8 cellular contexts compared by ENCODE assay signal in genomic region chr20:20743511-20744169, GRCh38. TPM values are rescaled to one million over a fixed set of nuclear protein-coding genes. Genes with fewer than 3 reads are reported as not detected.
DNase-seq lines count a peak whose midpoint lies in the region; ATAC-seq and TF ChIP-seq lines count a peak whose summit lies in the region.

No MANE protein-coding gene starts in this region.

- in situ Hi-C loops in gastrocnemius medialis (cut with MboI; ENCODE audit: low sequenced_read_pairs in 4 of 4), result no loop called here

- H3K4me1 ChIP-seq in ES-I3 (ENCODE audit: insufficient read depth, low read length) (peaks cover 12% of the 10 kb centered on the region), HUES64 (ENCODE audit: insufficient read depth, low read length) (peaks cover 18% of the 10 kb centered on the region), iPS-20b (ENCODE audit: insufficient read depth, low read length) (peaks cover 19% of the 10 kb centered on the region; the same call in 1 of the 2 replicates), gastrocnemius medialis (peaks cover 45 to 54% of the 10 kb centered on the region in 2 donors)

- H3K9me3 ChIP-seq in ES-I3 (ENCODE audit: control insufficient read depth, insufficient read depth, low read length) (peaks cover 2% of the 10 kb centered on the region), HUES64 (ENCODE audit: insufficient read depth, low read depth, low read length) (peaks cover 6% of the 10 kb centered on the region; the same call in 1 of the 2 replicates), iPS-20b (ENCODE audit: insufficient read depth, low read depth, low read length) (peaks cover 2% of the 10 kb centered on the region; the same call in 1 of the 2 replicates), gastrocnemius medialis (no peaks in the 10 kb centered on the region)

- no peak for TF ChIP-seq CTCF in gastrocnemius medialis (IDR thresholded peaks at IDR 0.05 in 4 of 5, conservative IDR thresholded peaks at IDR 0.05 in 1 of 5)

- peak overlapping the region; percentile 32 for H3K4me3 ChIP-seq in HUES64 (ENCODE audit: low read length)
- H3K4me3 ChIP-seq in iPS-20b (ENCODE audit: low read length), result peak overlapping the region; percentile 43; the same call in 1 of the 2 replicates
- peak overlapping the region; percentile 31 to 41 (median 38) for H3K4me3 ChIP-seq in gastrocnemius medialis

- peak in 1 of 2 donors; percentile 14 for TF ChIP-seq POLR2A in gastrocnemius medialis (IDR thresholded peaks at IDR 0.05)

- H3K36me3 ChIP-seq in ES-I3 (ENCODE audit: insufficient read depth, low read length), result no peaks in the 10 kb centered on the region
- H3K36me3 ChIP-seq in HUES64 (ENCODE audit: insufficient read depth, low read length), result no peaks in the 10 kb centered on the region
- no peaks in the 10 kb centered on the region for H3K36me3 ChIP-seq in iPS-20b (ENCODE audit: insufficient read depth, low read depth, low read length)
- H3K36me3 ChIP-seq in gastrocnemius medialis, result no peaks in the 10 kb centered on the region

- 29% methylated on average over 15 of the region's 15 CpGs for WGBS in HUES64
- 6 to 28% (median 9%) methylated on average over 15 of the region's 15 CpGs for WGBS in adipose tissue, 3 donors

- intact Hi-C loops in gastrocnemius medialis (cut with DNase I; ENCODE audit: low total_unique reads), result loop anchor here (2.0 kb wide), 1 partner anchor 37 kb away; no protein-coding TSS in a partner anchor

- peak overlapping the region; percentile 74 for H3K27ac ChIP-seq in HUES64 (ENCODE audit: low read depth, low read length)
- peak overlapping the region; percentile 21 for H3K27ac ChIP-seq in adipose tissue (ENCODE audit: low read depth, low read length)
- peak overlapping the region; percentile 63 for H3K27ac ChIP-seq in iPS-20b (ENCODE audit: low read length)
- H3K27ac ChIP-seq in gastrocnemius medialis, result peak overlapping the region; percentile 86 to 93 (median 88)

- ATAC-seq in gastrocnemius medialis (peak; percentile 88 to 92), HG02678 (IDR thresholded peaks at IDR 0.05; ENCODE audit: unreplicated experiment) (no peak), HG03039 (IDR thresholded peaks at IDR 0.05; ENCODE audit: unreplicated experiment) (no peak)

- H3K9ac ChIP-seq in ES-I3 (ENCODE audit: low read depth, low read length) (peak overlapping the region; percentile 6; the same call in 1 of the 2 replicates), HUES64 (ENCODE audit: low read depth, low read length) (peak overlapping the region; percentile 38; the same call in 1 of the 2 replicates), iPS-20b (ENCODE audit: low read depth, low read length) (peak overlapping the region; percentile 52; the same call in 1 of the 2 replicates)

- peak; percentile 69 to 89 for DNase-seq in gastrocnemius medialis
- no peak for DNase-seq in activated T-cell treated with anti-CD3 and anti-CD28 coated beads, Interleukin-2, amount 50 U/mL, for 48 hours

- no peaks in the 10 kb centered on the region for H3K27me3 ChIP-seq in HUES64 (ENCODE audit: insufficient read depth, low read length)
- H3K27me3 ChIP-seq in iPS-20b (ENCODE audit: insufficient read depth, low read length), result no peaks in the 10 kb centered on the region
- no peaks in the 10 kb centered on the region for H3K27me3 ChIP-seq in gastrocnemius medialis

RNA-seq across cellular contexts. Expression of gene RALGAPA2, which starts 31.2 kb away (rescaled TPM):
- 11.2 TPM for polyA plus RNA-seq in HUES64 (2013, experiment 1 of 2)
- polyA plus RNA-seq in HUES64 (2013, experiment 2 of 2), result 9.7 TPM
- polyA plus RNA-seq in adipose tissue, result 10 to 100 TPM; 12.3 to 21.7 (median 12.6) TPM
- 10 to 100 TPM; 43.2 to 56.9 (median 52.0) TPM for total RNA-seq in gastrocnemius medialis

Comparison
In these comparisons a context has a peak if more than half of its experiments do, and no peak if none do; other contexts are left out.
1. H3K27ac ChIP-seq: peak in every context shown above with its lines; median percentile 88 in gastrocnemius medialis; 74 in HUES64; 63 in iPS-20b; 21 in adipose tissue.
2. ATAC-seq: peak in gastrocnemius medialis (2 of 2); none in HG02678 (single experiment) and HG03039 (single experiment).
3. DNase-seq: peak in gastrocnemius medialis (2 of 2); none in activated T-cell treated with anti-CD3 and anti-CD28 coated beads, Interleukin-2, amount 50 U/mL, for 48 hours (0 of 2).
4. Peak in every context shown above with its lines, with median percentiles within 50 percentile points of each other: H3K9ac ChIP-seq and H3K4me3 ChIP-seq.